In the genomic region with DNA sequence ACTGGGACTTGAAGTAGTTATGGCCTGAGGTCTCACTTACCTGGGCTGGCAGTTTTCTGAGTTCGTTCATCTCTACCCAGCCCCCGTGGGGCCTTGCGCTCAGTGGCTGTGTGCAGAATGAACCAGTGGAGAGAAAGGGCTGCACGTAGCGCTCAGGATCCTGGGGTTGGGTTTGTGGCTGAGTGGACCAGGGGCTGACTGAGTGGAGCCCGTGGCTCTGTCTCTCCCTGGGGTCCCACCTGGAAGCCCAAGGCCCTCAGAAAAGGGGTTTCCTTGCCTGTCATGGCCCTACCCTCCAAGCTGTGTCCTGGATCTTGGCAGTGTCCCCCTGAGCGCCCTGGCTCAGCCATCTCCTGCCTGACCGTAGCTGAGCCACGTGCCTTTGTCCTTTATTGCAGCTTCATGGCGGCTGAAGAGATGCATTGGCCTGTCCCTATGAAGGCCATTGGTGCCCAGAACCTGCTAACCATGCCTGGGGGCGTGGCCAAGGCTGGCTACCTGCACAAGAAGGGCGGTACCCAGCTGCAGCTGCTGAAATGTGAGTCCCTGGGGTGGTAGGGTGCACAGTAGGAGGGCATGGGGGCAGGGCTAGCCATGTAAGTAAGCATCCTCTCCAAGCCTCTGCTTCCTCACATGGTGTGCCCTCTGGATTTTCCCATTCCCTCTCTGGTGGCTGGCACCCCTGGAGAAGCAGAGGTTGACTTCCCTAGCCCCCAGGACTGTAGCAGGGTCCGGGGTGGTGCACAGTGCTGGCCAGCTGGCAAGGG, we compare ENCODE assay signal across 18 cellular contexts. TPM values are rescaled to one million over a fixed set of nuclear protein-coding genes. Genes with fewer than 3 reads are reported as not detected.
DNase-seq lines count a peak whose midpoint lies in the region; ATAC-seq and TF ChIP-seq lines count a peak whose summit lies in the region.
"Had no signal": no experiment of that assay in that cellular context is flagged by ENCODE, and none has a peak within 500 bp of the region (broad histone marks: within the 10 kb centered on the region; RNA-seq: fewer than 3 reads in every experiment).

No MANE protein-coding gene starts in this region.

- peaks cover 33% of the 10 kb centered on the region for H3K4me1 Mint-ChIP-seq in activated CD4-positive, alpha-beta T cell treated with anti-CD3 and anti-CD28 coated beads, Interleukin-2, amount 10 ng/mL, durations not matched to agents 7 days and 5 days
- H3K4me1 Mint-ChIP-seq in IgD-negative memory B cell = peaks cover 15 to 21% (median 16%) of the 10 kb centered on the region in 3 donors
- peaks cover 37 to 40% of the 10 kb centered on the region in 2 donors for H3K4me1 Mint-ChIP-seq in effector memory CD8-positive, alpha-beta T cell (ENCODE audit: low read depth in 2 of 2)
- peaks cover 12% of the 10 kb centered on the region for H3K4me1 Mint-ChIP-seq in neural progenitor cell

- H3K27ac ChIP-seq in neural progenitor cell = no peak overlapping the region
- H3K27ac ChIP-seq: SJSA1 had no signal

- no peaks in the 10 kb centered on the region for H3K27me3 Mint-ChIP-seq in activated CD4-positive, alpha-beta T cell treated with anti-CD3 and anti-CD28 coated beads, Interleukin-2, amount 10 ng/mL, durations not matched to agents 7 days and 5 days
- H3K27me3 Mint-ChIP-seq in IgD-negative memory B cell (peaks cover 3% of the 10 kb centered on the region), neural progenitor cell (ENCODE audit: insufficient read depth, low read depth) (peaks cover 3% of the 10 kb centered on the region)
- H3K27me3 Mint-ChIP-seq in effector memory CD8-positive, alpha-beta T cell = no peaks in the 10 kb centered on the region
- H3K27me3 Mint-ChIP-seq: activated CD4-positive, alpha-beta memory T cell treated with anti-CD3 and anti-CD28 coated beads for 36 hours; memory B cell; stimulated activated naive CD8-positive, alpha-beta T cell treated with anti-CD3 and anti-CD28 coated beads, Interleukin-15, amount 100 ng/mL, for 72 hours had no signal

- no peak overlapping the region for H2AFZ ChIP-seq in neural progenitor cell (replicated peaks)

- no peak for DNase-seq in activated CD4-positive, alpha-beta T cell treated with anti-CD3 and anti-CD28 coated beads, Interleukin-2, amount 10 ng/mL, durations not matched to agents 7 days and 5 days
- no peak for DNase-seq in activated CD4-positive, alpha-beta T cell treated with anti-CD3 and anti-CD28 coated beads for 48 hours
- no peak for DNase-seq in effector memory CD8-positive, alpha-beta T cell
- DNase-seq in neural progenitor cell (ENCODE audit: low spot score) (no peak), GOT3 (lab: John Stamatoyannopoulos, UW) (no peak), medulla oblongata (ENCODE audit: extremely low spot score) (no peak)
- DNase-seq: activated CD4-positive, alpha-beta memory T cell treated with anti-CD3 and anti-CD28 coated beads for 36 hours; activated effector memory CD4-positive, alpha-beta T cell treated with Interleukin-2 at 50 U/mL for 16 hours; effector memory CD4-positive, alpha-beta T cell; foreskin fibroblast; HCEC 1CT; NCI-H1694; stimulated activated naive CD8-positive, alpha-beta T cell treated with anti-CD3 and anti-CD28 coated beads, Interleukin-15, amount 100 ng/mL, for 72 hours had no signal

- peaks cover 12% of the 10 kb centered on the region for H3F3A ChIP-seq in neural progenitor cell (ENCODE audit: low read depth)

- H3K4me3 Mint-ChIP-seq in activated CD4-positive, alpha-beta T cell treated with anti-CD3 and anti-CD28 coated beads, Interleukin-2, amount 10 ng/mL, durations not matched to agents 7 days and 5 days = no peak overlapping the region
- H3K4me3 Mint-ChIP-seq in IgD-negative memory B cell (peak overlapping the region in 3 of 4 donors; percentile 30 to 78 (median 41)), neural progenitor cell (peak overlapping the region; percentile 52)
- peak overlapping the region in 1 of 2 donors; percentile 73 for H3K4me3 Mint-ChIP-seq in effector memory CD8-positive, alpha-beta T cell
- H3K4me3 Mint-ChIP-seq: activated CD4-positive, alpha-beta memory T cell treated with anti-CD3 and anti-CD28 coated beads for 36 hours; stimulated activated naive CD8-positive, alpha-beta T cell treated with anti-CD3 and anti-CD28 coated beads, Interleukin-15, amount 100 ng/mL, for 72 hours had no signal

- H3K36me3 Mint-ChIP-seq in activated CD4-positive, alpha-beta T cell treated with anti-CD3 and anti-CD28 coated beads, Interleukin-2, amount 10 ng/mL, durations not matched to agents 7 days and 5 days (ENCODE audit: low read depth) = peaks cover 44% of the 10 kb centered on the region
- no peaks in the 10 kb centered on the region for H3K36me3 Mint-ChIP-seq in IgD-negative memory B cell
- H3K36me3 Mint-ChIP-seq in effector memory CD8-positive, alpha-beta T cell (ENCODE audit: insufficient read depth) = peaks cover 44% of the 10 kb centered on the region
- peaks cover 3% of the 10 kb centered on the region for H3K36me3 Mint-ChIP-seq in neural progenitor cell

- H3K36me3 ChIP-seq in neural progenitor cell = no peaks in the 10 kb centered on the region
- H3K36me3 ChIP-seq: SJSA1 had no signal

- CTCF ChIA-PET in activated CD4-positive, alpha-beta T cell treated with anti-CD3 and anti-CD28 coated beads, Interleukin-2, amount 10 ng/mL, durations not matched to agents 7 days and 5 days (lab: Charles Lee) = interaction anchor here (0.6 to 1.4 kb wide), 5 partner anchors 15 to 116 kb away, joined by 3 to 5 read pairs (median 3); no protein-coding TSS in a partner anchor

- POLR2A ChIA-PET in activated CD4-positive, alpha-beta T cell treated with anti-CD3 and anti-CD28 coated beads, Interleukin-2, amount 10 ng/mL, durations not matched to agents 7 days and 5 days (lab: Charles Lee) = no interaction called here

- peaks cover 22% of the 10 kb centered on the region for H3K79me2 ChIP-seq in neural progenitor cell (ENCODE audit: low read depth)

- peaks cover 3% of the 10 kb centered on the region for H3K9me3 ChIP-seq in neural progenitor cell (ENCODE audit: low read depth)
- H3K9me3 ChIP-seq: SJSA1 had no signal

- no peak overlapping the region for H3K4me3 ChIP-seq in neural progenitor cell
- H3K4me3 ChIP-seq: SJSA1, smooth muscle cell had no signal

- no peak for TF ChIP-seq CTCF in neural progenitor cell (IDR thresholded peaks at IDR 0.05)

- H3K27me3 ChIP-seq in neural progenitor cell = peaks cover 14% of the 10 kb centered on the region
- H3K27me3 ChIP-seq: SJSA1 had no signal

- H3K9ac ChIP-seq in neural progenitor cell = no peak overlapping the region

- no peaks in the 10 kb centered on the region for H3K9me3 Mint-ChIP-seq in activated CD4-positive, alpha-beta T cell treated with anti-CD3 and anti-CD28 coated beads, Interleukin-2, amount 10 ng/mL, durations not matched to agents 7 days and 5 days
- no peaks in the 10 kb centered on the region for H3K9me3 Mint-ChIP-seq in IgD-negative memory B cell
- no peaks in the 10 kb centered on the region for H3K9me3 Mint-ChIP-seq in effector memory CD8-positive, alpha-beta T cell
- H3K9me3 Mint-ChIP-seq in neural progenitor cell = peaks cover 13% of the 10 kb centered on the region
- H3K9me3 Mint-ChIP-seq: memory B cell had no signal

- H4K20me1 ChIP-seq in neural progenitor cell (ENCODE audit: low read depth) = no peaks in the 10 kb centered on the region

- peak overlapping the region; percentile 46 for H3K27ac Mint-ChIP-seq in activated CD4-positive, alpha-beta T cell treated with anti-CD3 and anti-CD28 coated beads, Interleukin-2, amount 10 ng/mL, durations not matched to agents 7 days and 5 days
- H3K27ac Mint-ChIP-seq in IgD-negative memory B cell (no peak overlapping the region), neural progenitor cell (no peak overlapping the region)
- H3K27ac Mint-ChIP-seq in effector memory CD8-positive, alpha-beta T cell = peak overlapping the region; percentile 88 to 92
- H3K27ac Mint-ChIP-seq: activated CD4-positive, alpha-beta memory T cell treated with anti-CD3 and anti-CD28 coated beads for 36 hours had no signal

- ATAC-seq in effector memory CD8-positive, alpha-beta T cell (replicated peaks) = no peak
- no peak for ATAC-seq in HG03460 (IDR thresholded peaks at IDR 0.05; ENCODE audit: unreplicated experiment)
- ATAC-seq: stimulated activated naive CD8-positive, alpha-beta T cell treated with anti-CD3 and anti-CD28 coated beads, Interleukin-15, amount 100 ng/mL, for 72 hours had no signal

- H3K4me2 ChIP-seq in neural progenitor cell = peak overlapping the region; percentile 10

- H3K4me1 ChIP-seq in neural progenitor cell = no peaks in the 10 kb centered on the region
- H3K4me1 ChIP-seq: SJSA1 had no signal

RNA-seq across cellular contexts. Expression of a gene that starts 23.2 kb away (rescaled TPM):
- total RNA-seq in activated CD4-positive, alpha-beta T cell treated with anti-CD3 and anti-CD28 coated beads, Interleukin-2, amount 10 ng/mL, durations not matched to agents 7 days and 5 days = 100 to 1,000 TPM; 264 to 266 TPM
- polyA plus RNA-seq in IgD-negative memory B cell = 300 TPM
- 131 and 140 TPM in 2 replicates for total RNA-seq in neural progenitor cell (ENCODE audit: low replicate concordance)

RNA-seq across cellular contexts. Expression of a gene that starts 27.5 kb away (rescaled TPM):
- 10 to 100 TPM; 69.3 to 78.2 TPM for total RNA-seq in activated CD4-positive, alpha-beta T cell treated with anti-CD3 and anti-CD28 coated beads, Interleukin-2, amount 10 ng/mL, durations not matched to agents 7 days and 5 days
- polyA plus RNA-seq in IgD-negative memory B cell = 22.7 TPM
- total RNA-seq in neural progenitor cell (ENCODE audit: low replicate concordance) = 11.8 and 30.8 TPM in 2 replicates

Comparison
In these comparisons a context has a peak if more than half of its experiments do, and no peak if none do; other contexts are left out.
1. H3K27ac Mint-ChIP-seq: peak in activated CD4-positive, alpha-beta T cell treated with anti-CD3 and anti-CD28 coated beads, Interleukin-2, amount 10 ng/mL, durations not matched to agents 7 days and 5 days (single experiment) and effector memory CD8-positive, alpha-beta T cell (2 of 2); none in IgD-negative memory B cell (0 of 3) and neural progenitor cell (single experiment).